ENCODE assay signal across 9 cellular contexts in genomic region chr17:18261146-18261515, GRCh38. TPM values are rescaled to one million over a fixed set of nuclear protein-coding genes. Genes with fewer than 3 reads are reported as not detected.
DNase-seq lines count a peak whose midpoint lies in the region; ATAC-seq, FAIRE-seq and TF ChIP-seq lines count a peak whose summit lies in the region.
"Had no signal": no experiment of that assay in that cellular context is flagged by ENCODE, and none has a peak within 500 bp of the region (broad histone marks: within the 10 kb centered on the region; RNA-seq: fewer than 3 reads in every experiment).

No MANE protein-coding gene starts in this region.

- peak overlapping the region; percentile 88 for H3K27ac Mint-ChIP-seq in chondrocyte (ENCODE audit: unreplicated experiment)

- peaks cover 7% of the 10 kb centered on the region for H3K36me3 Mint-ChIP-seq in chondrocyte (ENCODE audit: low read depth)

- H3K27me3 Mint-ChIP-seq in chondrocyte (ENCODE audit: low read depth), result no peaks in the 10 kb centered on the region

- H3K4me3 ChIP-seq in SJSA1, result peak overlapping the region; percentile 69

- no peak for TF ChIP-seq CTCF in chondrocyte (IDR thresholded peaks at IDR 0.05)

- DNase-seq in COLO829 (ENCODE audit: low spot score) (peak; percentile 42), H54 (ENCODE audit: insufficient read length, low spot score) (peak; percentile 99), SJSA1 (ENCODE audit: low read depth in 1 of 2, low spot score in 2 of 2) (peak in 1 of 2 experiments; percentile 29), chondrocyte (ENCODE audit: low spot score) (no peak), NCI-H2107 (lab: John Stamatoyannopoulos, UW) (no peak)
- DNase-seq in stimulated activated CD8-positive, alpha-beta memory T cell treated with anti-CD3 and anti-CD28 coated beads, Interleukin-4, amount 100 ng/mL, for 48 hours, result peak; percentile 70

- TF ChIP-seq POLR2A in H54 (IDR thresholded peaks at IDR 0.05; ENCODE audit: low read depth, low read length), result peak; percentile 34

- no peaks in the 10 kb centered on the region for H3K9me3 Mint-ChIP-seq in chondrocyte (ENCODE audit: low read depth)

- H3K4me3 Mint-ChIP-seq in chondrocyte (ENCODE audit: unreplicated experiment), result peak overlapping the region; percentile 80

- peaks cover 48% of the 10 kb centered on the region for H3K36me3 ChIP-seq in SJSA1

- H3K27ac ChIP-seq in SJSA1, result peak overlapping the region; percentile 34
- H3K27ac ChIP-seq in layer of hippocampus (ENCODE audit: low read depth, low read length), result peak overlapping the region; percentile 92

- FAIRE-seq in H54 (lab: Jason Lieb, UNC), result no peak
- FAIRE-seq: TTC549 had no signal

- no peaks in the 10 kb centered on the region for H3K9me3 ChIP-seq in SJSA1 (replicated peaks)

- H3K27me3 ChIP-seq in SJSA1 (replicated peaks) (no peaks in the 10 kb centered on the region), layer of hippocampus (ENCODE audit: control insufficient read depth, insufficient read depth, low read length) (no peaks in the 10 kb centered on the region)

- H3K4me1 Mint-ChIP-seq in chondrocyte (ENCODE audit: low read depth), result peaks cover 30% of the 10 kb centered on the region

- peaks cover 37% of the 10 kb centered on the region for H3K4me1 ChIP-seq in SJSA1 (replicated peaks)

- ATAC-seq in HG03196 (IDR thresholded peaks at IDR 0.05; ENCODE audit: unreplicated experiment), result no peak

RNA-seq across cellular contexts. Expression of gene MIEF2, which starts 0.7 kb away (rescaled TPM):
- total RNA-seq in SJSA1 (2014; rRNA removed; shearing (Covaris generic)), result 5.3 and 14.8 TPM in 2 replicates
- 9.5 to 11.5 TPM (median 10.7 TPM) in 3 replicates for total RNA-seq in chondrocyte

RNA-seq across cellular contexts. Expression of gene FLII, which starts 2.6 kb away (rescaled TPM):
- 115 TPM in 2 replicates for total RNA-seq in SJSA1 (2014; rRNA removed; shearing (Covaris generic))
- total RNA-seq in chondrocyte, result 228 to 244 TPM (median 230 TPM) in 3 replicates

RNA-seq across cellular contexts. Expression of gene LLGL1, which starts 35.7 kb away (rescaled TPM):
- total RNA-seq in SJSA1 (2014; rRNA removed; shearing (Covaris generic)), result 15.9 and 19.3 TPM in 2 replicates
- 38.7 to 41.8 TPM (median 39.0 TPM) in 3 replicates for total RNA-seq in chondrocyte

RNA-seq across cellular contexts. Expression of gene TOP3A, which starts 53.7 kb away (rescaled TPM):
- total RNA-seq in SJSA1 (2014; rRNA removed; shearing (Covaris generic)), result 38.4 and 80.2 TPM in 2 replicates
- 37.3 to 49.4 TPM (median 37.7 TPM) in 3 replicates for total RNA-seq in chondrocyte

RNA-seq across cellular contexts. Expression of gene SMCR8, which starts 54.0 kb away (rescaled TPM):
- 6.0 and 12.1 TPM in 2 replicates for total RNA-seq in SJSA1 (2014; rRNA removed; shearing (Covaris generic))
- total RNA-seq in chondrocyte, result 15.5 to 16.1 TPM (median 15.7 TPM) in 3 replicates

Comparison
In these comparisons a context has a peak if more than half of its experiments do, and no peak if none do; other contexts are left out.
1. DNase-seq: peak in COLO829 (single experiment), H54 (single experiment) and stimulated activated CD8-positive, alpha-beta memory T cell treated with anti-CD3 and anti-CD28 coated beads, Interleukin-4, amount 100 ng/mL, for 48 hours (single experiment); none in chondrocyte (single experiment) and NCI-H2107 (single experiment).